In genomic region chr7:150404172-150404784, GRCh38 we compare ENCODE assay signal across 8 cellular contexts. TPM values are rescaled to one million over a fixed set of nuclear protein-coding genes. Genes with fewer than 3 reads are reported as not detected.
A peak's percentile ranks its signal among the peaks of the same experiment; 100 is the strongest.
DNase-seq lines count a peak whose midpoint lies in the region; ATAC-seq, FAIRE-seq and TF ChIP-seq lines count a peak whose summit lies in the region.

No MANE protein-coding gene starts in this region.

- no peaks in the 10 kb centered on the region for H3K36me3 ChIP-seq in astrocyte (ENCODE audit: insufficient read depth, low read length)
- no peaks in the 10 kb centered on the region for H3K36me3 ChIP-seq in thoracic aorta

- H3K4me1 Mint-ChIP-seq in activated T-cell treated with anti-CD3 and anti-CD28 coated beads, Interleukin-2, amount 50 U/mL, for 24 hours (ENCODE audit: low read depth) = peaks cover 48% of the 10 kb centered on the region
- H3K4me1 Mint-ChIP-seq in astrocyte (ENCODE audit: low read depth, unreplicated experiment) = peaks cover 61% of the 10 kb centered on the region

- FAIRE-seq in astrocyte (lab: Jason Lieb, UNC) = no peak

- H3K27me3 ChIP-seq in astrocyte (ENCODE audit: insufficient read depth, low read length) (no peaks in the 10 kb centered on the region), thoracic aorta (replicated peaks; ENCODE audit: insufficient read depth) (no peaks in the 10 kb centered on the region)

- H3K27ac Mint-ChIP-seq in activated T-cell treated with anti-CD3 and anti-CD28 coated beads, Interleukin-2, amount 50 U/mL, for 24 hours = peak overlapping the region; percentile 87
- peak overlapping the region; percentile 48 for H3K27ac Mint-ChIP-seq in astrocyte (ENCODE audit: unreplicated experiment)

- DNase-seq in activated T-cell treated with anti-CD3 and anti-CD28 coated beads, Interleukin-2, amount 50 U/mL, for 24 hours = peak; percentile 47
- no peak for DNase-seq in activated T-cell treated with anti-CD3 and anti-CD28 coated beads for 4 hours
- no peak for DNase-seq in astrocyte (ENCODE audit: low read depth)
- DNase-seq in left colon = peak in 1 of 2 donors; percentile 32
- DNase-seq in thoracic aorta (ENCODE audit: low spot score) = no peak
- no peak for DNase-seq in AG08396 (ENCODE audit: low spot score)
- no peak for DNase-seq in SIG-M5 (lab: John Stamatoyannopoulos, UW)
- no peak for DNase-seq in stimulated activated CD4-positive, alpha-beta T cell treated with anti-CD3 and anti-CD28 coated beads, Interleukin-4, amount 100 ng/mL, for 1 hour

- H3K27ac ChIP-seq in astrocyte (ENCODE audit: low read depth, low read length) (peak overlapping the region; percentile 52), thoracic aorta (peak overlapping the region; percentile 88 to 97)

- H3K4me3 Mint-ChIP-seq in activated T-cell treated with anti-CD3 and anti-CD28 coated beads, Interleukin-2, amount 50 U/mL, for 24 hours = peak overlapping the region; percentile 88
- H3K4me3 Mint-ChIP-seq in astrocyte (ENCODE audit: unreplicated experiment) = peak overlapping the region; percentile 79

- H3K9me3 ChIP-seq in astrocyte (ENCODE audit: insufficient read depth, low read depth, low read length) (no peaks in the 10 kb centered on the region), thoracic aorta (no peaks in the 10 kb centered on the region)

- ATAC-seq in left colon (peak; percentile 14), thoracic aorta (ENCODE audit: insufficient number of reproducible peaks, low FRiP score, low read depth) (peak; percentile 8)

- peaks cover 17% of the 10 kb centered on the region for H3K36me3 Mint-ChIP-seq in activated T-cell treated with anti-CD3 and anti-CD28 coated beads, Interleukin-2, amount 50 U/mL, for 24 hours (ENCODE audit: low read depth)
- peaks cover 14% of the 10 kb centered on the region for H3K36me3 Mint-ChIP-seq in astrocyte (ENCODE audit: low read depth, unreplicated experiment)

- H3K4me3 ChIP-seq in astrocyte (ENCODE audit: insufficient read depth, low read depth, low read length) = peak overlapping the region; percentile 76
- peak overlapping the region; percentile 75 for H3K4me3 ChIP-seq in thoracic aorta

- TF ChIP-seq CTCF in astrocyte (IDR thresholded peaks at IDR 0.05; ENCODE audit: insufficient read depth, low read depth, low read length) (no peak), thoracic aorta (IDR thresholded peaks at IDR 0.05) (no peak)

- peak overlapping the region; percentile 91 for H2AFZ ChIP-seq in astrocyte (ENCODE audit: low read depth, low read length)

- intact Hi-C loops in left colon (cut with DNase I, micrococcal nuclease) = no loop called here

- H3K27me3 Mint-ChIP-seq in activated T-cell treated with anti-CD3 and anti-CD28 coated beads, Interleukin-2, amount 50 U/mL, for 24 hours = no peaks in the 10 kb centered on the region
- no peaks in the 10 kb centered on the region for H3K27me3 Mint-ChIP-seq in astrocyte (ENCODE audit: low read depth, unreplicated experiment)

- H3K4me2 ChIP-seq in astrocyte (ENCODE audit: low read length) = peak overlapping the region; percentile 96

- no peaks in the 10 kb centered on the region for H3K9me3 Mint-ChIP-seq in activated T-cell treated with anti-CD3 and anti-CD28 coated beads, Interleukin-2, amount 50 U/mL, for 24 hours
- no peaks in the 10 kb centered on the region for H3K9me3 Mint-ChIP-seq in astrocyte (ENCODE audit: unreplicated experiment)

- H3K9ac ChIP-seq in astrocyte (ENCODE audit: low read length) = peak overlapping the region; percentile 88

- H3K4me1 ChIP-seq in astrocyte (ENCODE audit: insufficient read depth, low read length) (peaks cover 16% of the 10 kb centered on the region), thoracic aorta (ENCODE audit: control insufficient read depth in 1 of 2, low read depth in 2 of 2) (peaks cover 3 to 25% of the 10 kb centered on the region in 2 donors)

- H3K79me2 ChIP-seq in astrocyte (ENCODE audit: insufficient read depth, low read length) = no peaks in the 10 kb centered on the region

- H4K20me1 ChIP-seq in astrocyte (ENCODE audit: insufficient read depth, low read length) = peaks cover 5% of the 10 kb centered on the region

RNA-seq across cellular contexts. Expression of gene ZNF775, which starts 25.1 kb away (rescaled TPM):
- 6.4 and 6.5 TPM in 2 replicates for total RNA-seq in astrocyte
- total RNA-seq in left colon = 1 to 10 TPM; 7.1 to 8.7 TPM
- 10 to 100 TPM in 1 of 2 donors, 1 to 10 TPM in 1; 4.2 to 11.5 TPM for total RNA-seq in thoracic aorta

RNA-seq across cellular contexts. Expression of gene REPIN1, which starts 35.7 kb away (rescaled TPM):
- total RNA-seq in astrocyte (80.1 and 95.3 TPM in 2 replicates), left colon (100 to 1,000 TPM; 168 to 209 TPM), thoracic aorta (10 to 100 TPM; 80.0 to 82.3 TPM)

RNA-seq across cellular contexts. Expression of gene GIMAP8, which starts 46.2 kb away (rescaled TPM):
- total RNA-seq in astrocyte = not detected in 2 replicates
- 1 to 10 TPM; 2.9 to 5.5 TPM for total RNA-seq in left colon
- total RNA-seq in thoracic aorta = 10 to 100 TPM in 1 of 2 donors, 1 to 10 TPM in 1; 5.8 to 13.4 TPM
